In the genomic region with DNA sequence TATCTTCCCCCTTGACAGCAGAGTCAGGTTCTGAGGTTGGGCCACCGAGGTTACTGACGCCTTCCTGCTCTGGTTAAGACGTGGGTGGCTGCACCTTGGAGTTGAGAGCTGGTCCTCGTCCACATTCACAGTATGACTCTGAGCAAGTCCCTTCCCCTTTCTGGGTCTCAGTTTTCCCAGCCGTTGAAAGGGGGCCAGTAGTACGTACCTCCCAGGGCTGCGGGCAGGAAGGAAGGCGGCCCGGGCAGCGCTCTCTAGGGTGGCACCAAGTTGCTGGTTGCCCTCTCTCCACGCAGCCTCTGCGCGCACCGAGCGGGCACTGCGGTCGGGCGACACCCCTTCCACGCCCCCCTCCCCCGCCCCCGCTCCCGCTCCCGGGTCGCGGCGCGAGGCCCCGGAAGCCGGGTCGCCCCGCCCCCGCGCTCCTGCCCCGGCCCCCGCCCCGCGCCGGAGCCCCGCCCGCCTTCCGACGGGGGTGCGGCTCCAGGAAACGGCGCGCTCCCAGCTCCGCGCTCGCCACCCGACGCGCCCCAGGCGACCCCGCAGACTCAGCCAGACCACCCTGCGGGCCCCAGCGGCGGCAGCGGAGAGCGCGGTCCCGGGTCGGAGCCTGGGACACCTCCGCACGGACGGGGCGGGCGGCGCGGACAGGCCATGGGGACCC, we compare ENCODE assay signal across 8 cellular contexts. TPM values are rescaled to one million over a fixed set of nuclear protein-coding genes. Genes with fewer than 3 reads are reported as not detected.
DNase-seq lines count a peak whose midpoint lies in the region; ATAC-seq and TF ChIP-seq lines count a peak whose summit lies in the region.

A gene (plus strand): TSS at position 486 of the 664 bp plus-strand sequence. CDS start 250 bp downstream, outside the sequence.

- intact Hi-C loops in stomach (cut with DNase I; ENCODE audit: low total_unique reads) = no loop called here

- peak within 1 kb of the TSS; percentile 96 to 99 (median 97) for H3K4me3 Mint-ChIP-seq in naive B cell

- H3K4me3 ChIP-seq in AG10803 (ENCODE audit: low read length) = peak within 1 kb of the TSS; percentile 75
- H3K4me3 ChIP-seq in NT2/D1 (ENCODE audit: insufficient read length, low read depth) = peak within 1 kb of the TSS; percentile 56
- H3K4me3 ChIP-seq in epithelial cell of proximal tubule (ENCODE audit: low read depth, low read length) = peak within 1 kb of the TSS; percentile 61
- H3K4me3 ChIP-seq in stomach = peak within 1 kb of the TSS; percentile 75 to 89 (median 80)

- H3K4me1 Mint-ChIP-seq in naive B cell = peaks cover 46 to 67% (median 65%) of the 10 kb centered on the region in 3 donors

- peak within 1 kb of the TSS; percentile 95 to 100 (median 99) for H3K27ac Mint-ChIP-seq in naive B cell

- TF ChIP-seq CTCF in AG10803 (conservative IDR thresholded peaks at IDR 0.05; ENCODE audit: low read length) (no peak), GM20000 (IDR thresholded peaks at IDR 0.05; ENCODE audit: extremely low read depth, missing control alignments) (no peak), epithelial cell of proximal tubule (conservative IDR thresholded peaks at IDR 0.05; ENCODE audit: low read depth, low read length) (no peak), stomach (IDR thresholded peaks at IDR 0.05) (no peak)

- peak within 1 kb of the TSS; percentile 83 for H3K9ac ChIP-seq in NT2/D1 (ENCODE audit: insufficient read length, low read depth)

- WGBS in stomach, 5 donors = 0 to 2% (median 1%) methylated on average over 6 to 69 of the region's 69 CpGs

- no peak for DNase-seq in AG10803 (ENCODE audit: low read depth)
- DNase-seq in GM20000 (ENCODE audit: low spot score) = peak; percentile 97
- DNase-seq in NT2/D1 (ENCODE audit: low read depth, low spot score) = no peak
- DNase-seq in activated CD8-positive, alpha-beta memory T cell treated with anti-CD3 and anti-CD28 coated beads, Interleukin-2, amount 50 U/mL, for 48 hours = peak; percentile 87
- no peak for DNase-seq in epithelial cell of proximal tubule (ENCODE audit: low read depth)
- DNase-seq in naive B cell = peak; percentile 79
- peak; percentile 80 for DNase-seq in stomach
- DNase-seq in inferior parietal cortex (ENCODE audit: extremely low spot score) = no peak

- H3K36me3 Mint-ChIP-seq in naive B cell = peaks cover 0 to 2% of the 10 kb centered on the region in 2 donors

- peak; percentile 13 to 15 for ATAC-seq in naive B cell (ENCODE audit: low read depth in 2 of 2)

- TF ChIP-seq POLR2A in stomach (IDR thresholded peaks at IDR 0.05) = no peak

- H3K27me3 Mint-ChIP-seq in naive B cell = no peaks in the 10 kb centered on the region

- H3K9me3 ChIP-seq in NT2/D1 (ENCODE audit: insufficient read depth, low read length) (no peaks in the 10 kb centered on the region), stomach (no peaks in the 10 kb centered on the region)

- H3K27me3 ChIP-seq in NT2/D1 (ENCODE audit: insufficient read depth, insufficient read length) = peaks cover 20% of the 10 kb centered on the region
- H3K27me3 ChIP-seq in stomach = no peaks in the 10 kb centered on the region

- H3K9me3 Mint-ChIP-seq in naive B cell = no peaks in the 10 kb centered on the region

- H3K36me3 ChIP-seq in NT2/D1 (ENCODE audit: insufficient read depth, insufficient read length, low read length) (peaks cover 40% of the 10 kb centered on the region), stomach (peaks cover 19 to 24% (median 21%) of the 10 kb centered on the region in 4 donors)

- peak within 1 kb of the TSS; percentile 86 to 97 (median 95) for H3K27ac ChIP-seq in stomach

- TF ChIP-seq EP300 in stomach (IDR thresholded peaks at IDR 0.05) = no peak

- H3K4me1 ChIP-seq in NT2/D1 (ENCODE audit: insufficient read depth, insufficient read length) (peaks cover 44% of the 10 kb centered on the region), stomach (peaks cover 64 to 89% (median 76%) of the 10 kb centered on the region in 4 donors)

RNA-seq across cellular contexts. Expression of the gene that starts here (rescaled TPM):
- total RNA-seq in epithelial cell of proximal tubule (26.1 and 26.3 TPM in 2 replicates), stomach (100 to 1,000 TPM in 4 of 5 donors, 10 to 100 TPM in 1; 43.0 to 200 (median 126) TPM)
- polyA plus RNA-seq in naive B cell (ENCODE audit: low read depth in 6 of 6) (10 to 100 TPM in 4 of 6 donors, 1 to 10 TPM in 2; 5.5 to 18.3 (median 11.6) TPM), stomach (10 to 100 TPM; 28.0 to 67.6 (median 49.2) TPM)

Comparison
In these comparisons a context has a peak if more than half of its experiments do, and no peak if none do; other contexts are left out.
1. DNase-seq: peak in GM20000 (single experiment), activated CD8-positive, alpha-beta memory T cell treated with anti-CD3 and anti-CD28 coated beads, Interleukin-2, amount 50 U/mL, for 48 hours (single experiment), naive B cell (single experiment) and stomach (single experiment); none in AG10803 (single experiment), NT2/D1 (single experiment), epithelial cell of proximal tubule (single experiment) and inferior parietal cortex (single experiment).
2. Peak in every context shown above with its lines, with median percentiles within 50 percentile points of each other: H3K4me3 ChIP-seq.